In genomic region chr4:3341760-3342159, GRCh38 we compare ENCODE assay signal across 19 cellular contexts. TPM values are rescaled to one million over a fixed set of nuclear protein-coding genes. Genes with fewer than 3 reads are reported as not detected.
DNase-seq lines count a peak whose midpoint lies in the region; ATAC-seq, FAIRE-seq and TF ChIP-seq lines count a peak whose summit lies in the region.
"Had no signal": no experiment of that assay in that cellular context is flagged by ENCODE, and none has a peak within 500 bp of the region (broad histone marks: within the 10 kb centered on the region; RNA-seq: fewer than 3 reads in every experiment).

No MANE protein-coding gene starts in this region.

- TF ChIP-seq CTCF in astrocyte (IDR thresholded peaks at IDR 0.05; ENCODE audit: insufficient read depth, low read depth, low read length) = no peak
- no peak for TF ChIP-seq CTCF in osteoblast (IDR thresholded peaks at IDR 0.05; ENCODE audit: extremely low read depth, low read depth, low read length)
- no peak for TF ChIP-seq CTCF in endothelial cell (IDR thresholded peaks at IDR 0.05; ENCODE audit: unreplicated experiment)

- intact Hi-C loops in activated CD4-positive, alpha-beta T cell treated with anti-CD3 and anti-CD28 coated beads, Interleukin-2, amount 10 ng/mL, durations not matched to agents 24 days and 14 days (cut with micrococcal nuclease) = loop anchor here (10.0 kb wide), 1 partner anchor 543 kb away; no protein-coding TSS in a partner anchor

- peaks cover 8% of the 10 kb centered on the region for H3K4me1 Mint-ChIP-seq in activated CD4-positive, alpha-beta T cell treated with anti-CD3 and anti-CD28 coated beads, Interleukin-2, amount 10 ng/mL, durations not matched to agents 24 days and 14 days
- peaks cover 2% of the 10 kb centered on the region for H3K4me1 Mint-ChIP-seq in astrocyte (ENCODE audit: low read depth, unreplicated experiment)
- H3K4me1 Mint-ChIP-seq in endothelial cell (ENCODE audit: unreplicated experiment) = peaks cover 30% of the 10 kb centered on the region

- peaks cover 27% of the 10 kb centered on the region for H3K79me2 ChIP-seq in astrocyte (ENCODE audit: insufficient read depth, low read length)
- peaks cover 10% of the 10 kb centered on the region for H3K79me2 ChIP-seq in osteoblast (ENCODE audit: insufficient read depth, low read length)

- H3K4me3 ChIP-seq in H7 (ENCODE audit: insufficient read depth, low read depth, low read length) = no peak overlapping the region
- H3K4me3 ChIP-seq in astrocyte (ENCODE audit: insufficient read depth, low read depth, low read length) = peak overlapping the region; percentile 26
- H3K4me3 ChIP-seq in osteoblast (ENCODE audit: insufficient read depth, low read length) = peak overlapping the region; percentile 41
- H3K4me3 ChIP-seq: PC-9, thoracic aorta had no signal

- H3K36me3 Mint-ChIP-seq in activated CD4-positive, alpha-beta T cell treated with anti-CD3 and anti-CD28 coated beads, Interleukin-2, amount 10 ng/mL, durations not matched to agents 24 days and 14 days (ENCODE audit: low read depth) = no peaks in the 10 kb centered on the region
- H3K36me3 Mint-ChIP-seq in astrocyte (ENCODE audit: low read depth, unreplicated experiment) (peaks cover 3% of the 10 kb centered on the region), endothelial cell (ENCODE audit: low read depth, unreplicated experiment) (peaks cover 30% of the 10 kb centered on the region)
- H3K36me3 Mint-ChIP-seq: activated naive CD4-positive, alpha-beta T cell treated with anti-CD3 and anti-CD28 coated beads, Interleukin-2, amount 50 U/mL, for 24 hours; CD8-positive, alpha-beta memory T cell; natural killer cell treated with Interleukin-12 subunit alpha and Interleukin-12 subunit beta and Interleukin-15 and Interleukin-18, amount 100 ng/mL, for 72 hours had no signal

- H3K9me3 Mint-ChIP-seq in activated CD4-positive, alpha-beta T cell treated with anti-CD3 and anti-CD28 coated beads, Interleukin-2, amount 10 ng/mL, durations not matched to agents 24 days and 14 days = no peaks in the 10 kb centered on the region
- peaks cover 3% of the 10 kb centered on the region for H3K9me3 Mint-ChIP-seq in astrocyte (ENCODE audit: unreplicated experiment)
- H3K9me3 Mint-ChIP-seq in endothelial cell (ENCODE audit: unreplicated experiment) = no peaks in the 10 kb centered on the region
- H3K9me3 Mint-ChIP-seq: activated B cell treated with CpG ODN at 0.5 μM for 24 hours; activated CD4-positive, alpha-beta memory T cell treated with anti-CD3 and anti-CD28 coated beads, Interleukin-2, amount 10 ng/mL, durations not matched to agents 7 days and 5 days; activated naive CD4-positive, alpha-beta T cell treated with anti-CD3 and anti-CD28 coated beads, Interleukin-2, amount 50 U/mL, for 24 hours; activated T-cell treated with anti-CD3 and anti-CD28 coated beads, Interleukin-2, amount 50 U/mL, for 4 hours; CD8-positive, alpha-beta memory T cell; mesothelial cell of epicardium; natural killer cell treated with Interleukin-12 subunit alpha and Interleukin-12 subunit beta and Interleukin-15 and Interleukin-18, amount 100 ng/mL, for 72 hours; T-helper 2 cell treated with Interferon-gamma antibody and Interleukin-4, amounts not matched to agents 5 μg/mL and 100 μg/mL, for 36 hours had no signal

- no peaks in the 10 kb centered on the region for H3K27me3 Mint-ChIP-seq in activated CD4-positive, alpha-beta T cell treated with anti-CD3 and anti-CD28 coated beads, Interleukin-2, amount 10 ng/mL, durations not matched to agents 24 days and 14 days
- H3K27me3 Mint-ChIP-seq in astrocyte (ENCODE audit: low read depth, unreplicated experiment) (no peaks in the 10 kb centered on the region), endothelial cell (ENCODE audit: unreplicated experiment) (peaks cover 3% of the 10 kb centered on the region)
- H3K27me3 Mint-ChIP-seq: activated B cell treated with CpG ODN at 0.5 μM for 24 hours; activated CD4-positive, alpha-beta memory T cell treated with anti-CD3 and anti-CD28 coated beads, Interleukin-2, amount 10 ng/mL, durations not matched to agents 7 days and 5 days; activated naive CD4-positive, alpha-beta T cell treated with anti-CD3 and anti-CD28 coated beads, Interleukin-2, amount 50 U/mL, for 24 hours had no signal

- H3K27me3 ChIP-seq in H7 (ENCODE audit: control insufficient read depth, insufficient read depth, low read length) = no peaks in the 10 kb centered on the region
- H3K27me3 ChIP-seq in astrocyte (ENCODE audit: insufficient read depth, low read length) = no peaks in the 10 kb centered on the region
- no peaks in the 10 kb centered on the region for H3K27me3 ChIP-seq in osteoblast (ENCODE audit: insufficient read depth, low read length)

- FAIRE-seq in astrocyte (lab: Jason Lieb, UNC) = no peak

- no peak for ATAC-seq in GM21576 (IDR thresholded peaks at IDR 0.05; ENCODE audit: unreplicated experiment)
- ATAC-seq: natural killer cell treated with Interleukin-12 subunit alpha and Interleukin-12 subunit beta and Interleukin-15 and Interleukin-18, amount 100 ng/mL, for 72 hours had no signal

- no peak overlapping the region for H3K27ac Mint-ChIP-seq in activated CD4-positive, alpha-beta T cell treated with anti-CD3 and anti-CD28 coated beads, Interleukin-2, amount 10 ng/mL, durations not matched to agents 24 days and 14 days
- H3K27ac Mint-ChIP-seq in astrocyte (ENCODE audit: unreplicated experiment) = no peak overlapping the region
- H3K27ac Mint-ChIP-seq in endothelial cell (ENCODE audit: unreplicated experiment) = no peak overlapping the region
- H3K27ac Mint-ChIP-seq: activated B cell treated with CpG ODN at 0.5 μM for 24 hours; activated CD4-positive, alpha-beta memory T cell treated with anti-CD3 and anti-CD28 coated beads, Interleukin-2, amount 10 ng/mL, durations not matched to agents 7 days and 5 days; activated naive CD4-positive, alpha-beta T cell treated with anti-CD3 and anti-CD28 coated beads, Interleukin-2, amount 50 U/mL, for 24 hours; mesothelial cell of epicardium; natural killer cell treated with Interleukin-12 subunit alpha and Interleukin-12 subunit beta and Interleukin-15 and Interleukin-18, amount 100 ng/mL, for 72 hours; T-helper 2 cell treated with Interferon-gamma antibody and Interleukin-4, amounts not matched to agents 5 μg/mL and 100 μg/mL, for 36 hours had no signal

- H3K4me2 ChIP-seq in astrocyte (ENCODE audit: low read length) (peak overlapping the region; percentile 77), osteoblast (ENCODE audit: insufficient read depth, low read length) (peak overlapping the region; percentile 76)
- H3K4me2 ChIP-seq: PC-9 had no signal

- no peak overlapping the region for H3K4me3 Mint-ChIP-seq in activated CD4-positive, alpha-beta T cell treated with anti-CD3 and anti-CD28 coated beads, Interleukin-2, amount 10 ng/mL, durations not matched to agents 24 days and 14 days
- H3K4me3 Mint-ChIP-seq in astrocyte (ENCODE audit: unreplicated experiment) (no peak overlapping the region), endothelial cell (ENCODE audit: unreplicated experiment) (no peak overlapping the region)
- H3K4me3 Mint-ChIP-seq: activated B cell treated with CpG ODN at 0.5 μM for 24 hours; activated CD4-positive, alpha-beta memory T cell treated with anti-CD3 and anti-CD28 coated beads, Interleukin-2, amount 10 ng/mL, durations not matched to agents 7 days and 5 days; activated naive CD4-positive, alpha-beta T cell treated with anti-CD3 and anti-CD28 coated beads, Interleukin-2, amount 50 U/mL, for 24 hours; activated T-cell treated with anti-CD3 and anti-CD28 coated beads, Interleukin-2, amount 50 U/mL, for 4 hours; mesothelial cell of epicardium; natural killer cell treated with Interleukin-12 subunit alpha and Interleukin-12 subunit beta and Interleukin-15 and Interleukin-18, amount 100 ng/mL, for 72 hours; T-helper 2 cell treated with Interferon-gamma antibody and Interleukin-4, amounts not matched to agents 5 μg/mL and 100 μg/mL, for 36 hours had no signal

- H3K4me1 ChIP-seq in astrocyte (ENCODE audit: insufficient read depth, low read length) (peaks cover 14% of the 10 kb centered on the region), osteoblast (ENCODE audit: insufficient read depth, low read length) (peaks cover 17% of the 10 kb centered on the region)

- no peak overlapping the region for H2AFZ ChIP-seq in astrocyte (ENCODE audit: low read depth, low read length)
- peak overlapping the region; percentile 14 for H2AFZ ChIP-seq in osteoblast (ENCODE audit: low read length)
- H2AFZ ChIP-seq: PC-9 had no signal

- H3K9ac ChIP-seq in astrocyte (ENCODE audit: low read length) = peak overlapping the region; percentile 34

- no peaks in the 10 kb centered on the region for H3K36me3 ChIP-seq in H7 (replicated peaks; ENCODE audit: control insufficient read depth, insufficient read depth, low read length)
- H3K36me3 ChIP-seq in astrocyte (ENCODE audit: insufficient read depth, low read length) = no peaks in the 10 kb centered on the region
- peaks cover 3% of the 10 kb centered on the region for H3K36me3 ChIP-seq in osteoblast (ENCODE audit: insufficient read depth, low read length)
- H3K36me3 ChIP-seq: thoracic aorta had no signal

- H3K9me3 ChIP-seq in astrocyte (ENCODE audit: insufficient read depth, low read depth, low read length) (no peaks in the 10 kb centered on the region), osteoblast (ENCODE audit: low read depth, low read length) (no peaks in the 10 kb centered on the region)
- H3K9me3 ChIP-seq: thoracic aorta had no signal

- peaks cover 68% of the 10 kb centered on the region for H4K20me1 ChIP-seq in astrocyte (ENCODE audit: insufficient read depth, low read length)
- peaks cover 8% of the 10 kb centered on the region for H4K20me1 ChIP-seq in osteoblast (ENCODE audit: insufficient read depth, low read length)

- peak; percentile 39 for DNase-seq in activated CD4-positive, alpha-beta T cell treated with anti-CD3 and anti-CD28 coated beads, Interleukin-2, amount 10 ng/mL, durations not matched to agents 24 days and 14 days
- DNase-seq in activated CD4-positive, alpha-beta T cell treated with anti-CD3 and anti-CD28 coated beads for 48 hours = no peak
- DNase-seq in H7 (peak; percentile 64), astrocyte (ENCODE audit: low read depth) (no peak), osteoblast (ENCODE audit: insufficient read length, low spot score, missing footprints) (no peak), NCI-H1694 treated with DMSO at 0.1 percent for 48 hours (lab: John Stamatoyannopoulos, UW) (no peak), endothelial cell (ENCODE audit: low spot score) (no peak)
- DNase-seq: activated B cell treated with CpG ODN at 0.5 μM for 24 hours; activated CD4-positive, alpha-beta memory T cell treated with anti-CD3 and anti-CD28 coated beads, Interleukin-2, amount 10 ng/mL, durations not matched to agents 7 days and 5 days; activated T-cell treated with anti-CD3 and anti-CD28 coated beads, Interleukin-2, amount 50 U/mL, for 4 hours; NCI-H774; PC-9 had no signal

- peak overlapping the region; percentile 29 for H3K27ac ChIP-seq in astrocyte (ENCODE audit: low read depth, low read length)
- peak overlapping the region; percentile 91 for H3K27ac ChIP-seq in osteoblast (ENCODE audit: low read depth, low read length)
- H3K27ac ChIP-seq: PC-9, thoracic aorta had no signal

RNA-seq across cellular contexts. Expression of gene RGS12, which starts 48.9 kb away (rescaled TPM):
- 3.3 and 3.7 TPM in 2 replicates for total RNA-seq in activated CD4-positive, alpha-beta T cell treated with anti-CD3 and anti-CD28 coated beads, Interleukin-2, amount 10 ng/mL, durations not matched to agents 24 days and 14 days
- 18.7 and 19.7 TPM in 2 replicates for total RNA-seq in H7 (2014; rRNA removed; shearing (Covaris generic))
- total RNA-seq in astrocyte (18.0 and 21.9 TPM in 2 replicates), osteoblast (19.2 and 61.2 TPM in 2 replicates), endothelial cell (ENCODE audit: unreplicated experiment) (116 TPM)

Comparison
In these comparisons a context has a peak if more than half of its experiments do, and no peak if none do; other contexts are left out.
1. DNase-seq: peak in activated CD4-positive, alpha-beta T cell treated with anti-CD3 and anti-CD28 coated beads, Interleukin-2, amount 10 ng/mL, durations not matched to agents 24 days and 14 days (single experiment) and H7 (single experiment); none in activated CD4-positive, alpha-beta T cell treated with anti-CD3 and anti-CD28 coated beads for 48 hours (single experiment), astrocyte (single experiment), osteoblast (single experiment), NCI-H1694 treated with DMSO at 0.1 percent for 48 hours (single experiment) and endothelial cell (single experiment).